8 cellular contexts compared by ENCODE assay signal in the genomic region with DNA sequence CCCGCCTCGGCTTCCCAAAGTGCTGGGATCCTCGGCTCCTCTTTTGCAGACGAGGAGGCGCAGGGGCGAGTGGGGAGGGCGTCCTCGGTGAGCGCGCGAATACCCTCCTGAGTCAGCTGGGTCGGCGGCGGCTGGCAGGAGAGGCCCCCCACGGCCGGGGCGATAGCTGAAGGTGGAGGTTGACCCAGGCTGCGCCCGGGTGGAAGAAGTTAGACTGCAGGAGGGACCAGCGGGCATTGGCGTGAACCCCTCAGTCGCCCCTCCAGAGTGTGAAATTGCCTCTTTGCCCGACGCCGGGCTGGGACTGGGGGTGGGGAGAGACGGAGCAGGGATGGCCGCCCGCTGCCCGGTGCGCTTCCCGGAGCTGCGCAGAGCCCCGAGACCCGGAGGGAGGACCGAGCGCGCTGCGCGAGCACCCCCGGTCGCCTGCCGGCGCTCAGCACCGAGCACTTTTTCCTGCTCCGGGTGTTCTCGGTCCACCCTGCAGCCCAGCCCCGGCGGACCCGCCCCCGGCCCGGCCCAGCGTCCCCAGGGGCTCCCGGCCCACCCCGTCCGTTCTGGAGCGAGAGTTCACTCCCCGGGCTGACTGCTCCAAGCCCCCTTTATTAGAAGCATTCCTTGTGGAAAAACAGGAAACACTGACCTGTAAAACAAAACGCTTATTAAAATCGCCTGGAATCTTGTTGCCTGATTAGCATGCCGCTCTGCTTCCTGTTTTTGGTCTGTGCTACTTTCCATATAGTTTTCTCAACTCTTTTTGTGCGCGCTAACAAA. TPM values are rescaled to one million over a fixed set of nuclear protein-coding genes. Genes with fewer than 3 reads are reported as not detected.
DNase-seq lines count a peak whose midpoint lies in the region; ATAC-seq and TF ChIP-seq lines count a peak whose summit lies in the region.

No MANE protein-coding gene starts in this region.

- no TSS peak for BruUV-seq in MCF 10A (replicated peaks; lab: Mats Ljungman, UMichigan)

- H3K9ac ChIP-seq in fibroblast of lung (ENCODE audit: insufficient read depth, low read length), result peak overlapping the region; percentile 12

- no peaks in the 10 kb centered on the region for H3K9me3 Mint-ChIP-seq in MCF 10A (ENCODE audit: unreplicated experiment)
- H3K9me3 Mint-ChIP-seq in activated CD4-positive, alpha-beta T cell treated with anti-CD3 and anti-CD28 coated beads, Interleukin-2, amount 10 ng/mL, durations not matched to agents 7 days and 5 days, result no peaks in the 10 kb centered on the region
- H3K9me3 Mint-ChIP-seq in nephron, result no peaks in the 10 kb centered on the region

- POLR2A ChIA-PET in MCF 10A (lab: Yijun Ruan, JAX), result no interaction called here
- POLR2A ChIA-PET in activated CD4-positive, alpha-beta T cell treated with anti-CD3 and anti-CD28 coated beads, Interleukin-2, amount 10 ng/mL, durations not matched to agents 7 days and 5 days (lab: Charles Lee), result interaction anchor here (0.6 kb wide), 1 partner anchor 14 kb away, joined by 3 read pairs; the partner anchor contains the start of gene CPT1A

- H3K4me3 ChIP-seq in breast epithelium (peak overlapping the region; percentile 51 to 72 (median 56)), fibroblast of lung (replicated peaks in 1 of 4; ENCODE audit: control extremely low read depth in 1 of 4, insufficient read depth in 1 of 4, low read depth in 3 of 4, low read length in 4 of 4) (peak overlapping the region in 3 of 4 experiments; percentile 30 to 60 (median 40))

- H3K27me3 ChIP-seq in breast epithelium (peaks cover 5 to 14% of the 10 kb centered on the region in 2 donors), fibroblast of lung (ENCODE audit: control insufficient read depth, insufficient read depth, low read length) (peaks cover 20% of the 10 kb centered on the region)

- DNase-seq in breast epithelium (ENCODE audit: low spot score in 2 of 2) (no peak), MCF 10A (ENCODE audit: unreplicated experiment) (no peak), fibroblast of lung (ENCODE audit: low read depth in 2 of 2) (peak in 1 of 2 donors; percentile 47), NCI-H524 (lab: John Stamatoyannopoulos, UW) (no peak), H4 (ENCODE audit: low spot score) (no peak)
- DNase-seq in activated CD4-positive, alpha-beta T cell treated with anti-CD3 and anti-CD28 coated beads, Interleukin-2, amount 10 ng/mL, durations not matched to agents 7 days and 5 days, result peak; percentile 17

- H3K27me3 Mint-ChIP-seq in MCF 10A (ENCODE audit: insufficient read depth, unreplicated experiment) (peaks cover 23% of the 10 kb centered on the region), nephron (ENCODE audit: low read depth) (peaks cover 40% of the 10 kb centered on the region)
- peaks cover 39% of the 10 kb centered on the region for H3K27me3 Mint-ChIP-seq in activated CD4-positive, alpha-beta T cell treated with anti-CD3 and anti-CD28 coated beads, Interleukin-2, amount 10 ng/mL, durations not matched to agents 7 days and 5 days

- H3K4me1 ChIP-seq in breast epithelium (peaks cover 4 to 5% of the 10 kb centered on the region in 2 donors), fibroblast of lung (ENCODE audit: control insufficient read depth, extremely low read depth, insufficient read depth, low read length) (no peaks in the 10 kb centered on the region)

- H3K79me2 ChIP-seq in fibroblast of lung (ENCODE audit: control insufficient read depth, insufficient read depth, low read length), result no peaks in the 10 kb centered on the region

- no peaks in the 10 kb centered on the region for H4K20me1 ChIP-seq in fibroblast of lung (ENCODE audit: control insufficient read depth, extremely low read depth, insufficient read depth, low read length)

- no peak overlapping the region for H3K4me3 Mint-ChIP-seq in MCF 10A (ENCODE audit: unreplicated experiment)
- no peak overlapping the region for H3K4me3 Mint-ChIP-seq in activated CD4-positive, alpha-beta T cell treated with anti-CD3 and anti-CD28 coated beads, Interleukin-2, amount 10 ng/mL, durations not matched to agents 7 days and 5 days
- peak overlapping the region; percentile 76 to 82 (median 81) for H3K4me3 Mint-ChIP-seq in nephron

- H3K9me3 ChIP-seq in breast epithelium (no peaks in the 10 kb centered on the region), fibroblast of lung (ENCODE audit: control insufficient read depth, insufficient read depth, low read depth, low read length) (no peaks in the 10 kb centered on the region)

- H3K36me3 Mint-ChIP-seq in MCF 10A (ENCODE audit: insufficient read depth, unreplicated experiment) (no peaks in the 10 kb centered on the region), nephron (ENCODE audit: low read depth) (no peaks in the 10 kb centered on the region)
- no peaks in the 10 kb centered on the region for H3K36me3 Mint-ChIP-seq in activated CD4-positive, alpha-beta T cell treated with anti-CD3 and anti-CD28 coated beads, Interleukin-2, amount 10 ng/mL, durations not matched to agents 7 days and 5 days (ENCODE audit: low read depth)

- CTCF ChIA-PET in MCF 10A (lab: Yijun Ruan, JAX), result interaction anchor here (0.6 to 1.2 kb wide), 3 partner anchors 11 to 1156 kb away, joined by 3 to 4 read pairs (median 3); no protein-coding TSS in a partner anchor
- CTCF ChIA-PET in activated CD4-positive, alpha-beta T cell treated with anti-CD3 and anti-CD28 coated beads, Interleukin-2, amount 10 ng/mL, durations not matched to agents 7 days and 5 days (lab: Charles Lee), result interaction anchor here (0.8 to 1.3 kb wide), 2 partner anchors 9 to 10 kb away, joined by 3 to 4 read pairs; no protein-coding TSS in a partner anchor

- no peak for TF ChIP-seq POLR2A in breast epithelium (IDR thresholded peaks at IDR 0.05)

- intact Hi-C loops in breast epithelium (cut with DNase I; ENCODE audit: low total_unique reads), result no loop called here
- intact Hi-C loops in MCF 10A (cut with micrococcal nuclease), result no loop called here

- ATAC-seq in GM19467 (IDR thresholded peaks at IDR 0.05; ENCODE audit: unreplicated experiment), result no peak

- H3K4me1 Mint-ChIP-seq in MCF 10A (ENCODE audit: insufficient read depth, unreplicated experiment) (peaks cover 11% of the 10 kb centered on the region), nephron (peaks cover 21% of the 10 kb centered on the region)
- peaks cover 2% of the 10 kb centered on the region for H3K4me1 Mint-ChIP-seq in activated CD4-positive, alpha-beta T cell treated with anti-CD3 and anti-CD28 coated beads, Interleukin-2, amount 10 ng/mL, durations not matched to agents 7 days and 5 days

- peak in 1 of 3 donors; percentile 11 for TF ChIP-seq CTCF in breast epithelium (IDR thresholded peaks at IDR 0.05)
- TF ChIP-seq CTCF in MCF 10A (IDR thresholded peaks at IDR 0.05; ENCODE audit: unreplicated experiment), result no peak
- peak in 1 of 2 donors; percentile 26 for TF ChIP-seq CTCF in fibroblast of lung (conservative IDR thresholded peaks at IDR 0.05 in 1 of 2, IDR thresholded peaks at IDR 0.05 in 1 of 2; ENCODE audit: low read depth in 1 of 2, low read length in 2 of 2)
- peak in 1 of 3 experiments; percentile 15 for TF ChIP-seq CTCF in nephron (IDR thresholded peaks at IDR 0.05; ENCODE audit: unreplicated experiment in 3 of 3)

- H2AFZ ChIP-seq in fibroblast of lung (ENCODE audit: low read length), result peak overlapping the region; percentile 48

- H3K27ac ChIP-seq in breast epithelium (peak overlapping the region; percentile 42 to 64), fibroblast of lung (ENCODE audit: insufficient read depth, low read length) (no peak overlapping the region)

- peak overlapping the region; percentile 49 for H3K4me2 ChIP-seq in fibroblast of lung (ENCODE audit: extremely low read depth, insufficient read depth, low read length)

- no peak overlapping the region for H3K27ac Mint-ChIP-seq in MCF 10A (ENCODE audit: low read depth, unreplicated experiment)
- H3K27ac Mint-ChIP-seq in activated CD4-positive, alpha-beta T cell treated with anti-CD3 and anti-CD28 coated beads, Interleukin-2, amount 10 ng/mL, durations not matched to agents 7 days and 5 days, result no peak overlapping the region
- peak overlapping the region; percentile 74 to 83 (median 78) for H3K27ac Mint-ChIP-seq in nephron

- H3K36me3 ChIP-seq in breast epithelium (no peaks in the 10 kb centered on the region), fibroblast of lung (ENCODE audit: control insufficient read depth, insufficient read depth, low read length) (no peaks in the 10 kb centered on the region)

RNA-seq across cellular contexts. Expression of gene CPT1A, which starts 13.7 kb away (rescaled TPM):
- total RNA-seq in breast epithelium (10 to 100 TPM; 22.2 to 62.6 (median 30.4) TPM), MCF 10A (2022) (31.8 and 34.0 TPM in 2 replicates), fibroblast of lung (33.6 and 45.2 TPM in 2 replicates)
- 10 to 100 TPM; 66.3 to 69.9 TPM for total RNA-seq in activated CD4-positive, alpha-beta T cell treated with anti-CD3 and anti-CD28 coated beads, Interleukin-2, amount 10 ng/mL, durations not matched to agents 7 days and 5 days
- polyA plus RNA-seq in fibroblast of lung, result 29.5 and 37.2 TPM in 2 replicates
- 32.7 and 40.7 TPM in 2 replicates for polyA plus RNA-seq in fibroblast of lung (2012)
- 103 and 170 TPM in 2 replicates for polyA minus RNA-seq in fibroblast of lung (ENCODE audit: low replicate concordance)
- total RNA-seq in H4 (2014; rRNA removed; shearing (Covaris generic)), result 21.3 and 21.8 TPM in 2 replicates

RNA-seq across cellular contexts. Expression of gene MRPL21, which starts 48.2 kb away (rescaled TPM):
- total RNA-seq in breast epithelium (10 to 100 TPM; 44.3 to 89.1 (median 51.7) TPM), MCF 10A (2022) (80.2 and 96.5 TPM in 2 replicates), fibroblast of lung (40.1 and 59.9 TPM in 2 replicates)
- 10 to 100 TPM; 56.8 to 61.8 TPM for total RNA-seq in activated CD4-positive, alpha-beta T cell treated with anti-CD3 and anti-CD28 coated beads, Interleukin-2, amount 10 ng/mL, durations not matched to agents 7 days and 5 days
- polyA plus RNA-seq in fibroblast of lung, result 31.6 and 72.4 TPM in 2 replicates
- polyA plus RNA-seq in fibroblast of lung (2012), result 58.3 and 95.5 TPM in 2 replicates
- 15.2 and 19.5 TPM in 2 replicates for polyA minus RNA-seq in fibroblast of lung (ENCODE audit: low replicate concordance)
- total RNA-seq in H4 (2014; rRNA removed; shearing (Covaris generic)), result 110 and 148 TPM in 2 replicates

RNA-seq across cellular contexts. Expression of gene IGHMBP2, which starts 48.3 kb away (rescaled TPM):
- total RNA-seq in breast epithelium (10 to 100 TPM in 2 of 3 donors, 1 to 10 TPM in 1; 9.8 to 18.4 (median 13.6) TPM), MCF 10A (2022) (19.8 and 29.4 TPM in 2 replicates), fibroblast of lung (7.7 and 8.6 TPM in 2 replicates)
- 10 to 100 TPM; 23.9 to 28.3 TPM for total RNA-seq in activated CD4-positive, alpha-beta T cell treated with anti-CD3 and anti-CD28 coated beads, Interleukin-2, amount 10 ng/mL, durations not matched to agents 7 days and 5 days
- 5.2 and 6.9 TPM in 2 replicates for polyA plus RNA-seq in fibroblast of lung
- 6.5 and 7.6 TPM in 2 replicates for polyA plus RNA-seq in fibroblast of lung (2012)
- 24.7 and 35.5 TPM in 2 replicates for polyA minus RNA-seq in fibroblast of lung (ENCODE audit: low replicate concordance)
- total RNA-seq in H4 (2014; rRNA removed; shearing (Covaris generic)), result 3.3 and 5.3 TPM in 2 replicates

Comparison
In these comparisons a context has a peak if more than half of its experiments do, and no peak if none do; other contexts are left out.
1. H3K27ac Mint-ChIP-seq: peak in nephron (3 of 3); none in MCF 10A (single experiment) and activated CD4-positive, alpha-beta T cell treated with anti-CD3 and anti-CD28 coated beads, Interleukin-2, amount 10 ng/mL, durations not matched to agents 7 days and 5 days (single experiment).
2. H3K4me3 Mint-ChIP-seq: peak in nephron (3 of 3); none in MCF 10A (single experiment) and activated CD4-positive, alpha-beta T cell treated with anti-CD3 and anti-CD28 coated beads, Interleukin-2, amount 10 ng/mL, durations not matched to agents 7 days and 5 days (single experiment).